ENCODE assay signal across 9 cellular contexts in the genomic region with DNA sequence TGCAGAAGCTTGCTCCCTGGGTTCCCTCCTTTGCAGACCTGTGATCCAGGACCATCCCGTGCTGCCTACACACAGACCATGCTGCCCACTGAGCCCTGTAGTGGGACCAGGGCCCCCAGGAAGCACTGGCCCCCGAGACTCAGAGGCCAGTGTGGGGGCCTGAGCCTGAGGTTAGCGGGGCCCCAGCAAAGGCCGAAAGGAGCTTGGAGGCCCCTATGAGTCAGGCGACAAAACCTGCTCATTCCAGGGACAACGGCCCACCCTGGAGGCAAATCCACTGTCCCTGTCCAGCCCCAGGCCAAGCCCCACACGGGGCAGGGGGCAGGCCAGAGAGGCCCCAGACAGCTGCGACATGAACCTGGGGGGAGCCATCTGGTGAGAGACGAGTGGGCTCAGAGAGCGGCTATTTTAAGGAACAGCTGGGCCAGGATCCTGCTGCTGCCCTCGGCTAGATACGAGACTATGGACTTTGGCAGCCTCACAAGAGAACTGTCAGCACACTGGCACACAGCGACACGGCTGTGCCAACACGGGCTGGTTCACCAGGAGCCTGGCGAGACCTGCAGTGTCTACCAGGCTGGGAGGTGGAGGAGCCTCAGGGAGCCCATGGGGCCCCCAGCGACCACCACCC.
DNase-seq lines count a peak whose midpoint lies in the region; ATAC-seq, FAIRE-seq and TF ChIP-seq lines count a peak whose summit lies in the region.
"Had no signal": no experiment of that assay in that cellular context is flagged by ENCODE, and none has a peak within 500 bp of the region (broad histone marks: within the 10 kb centered on the region; RNA-seq: fewer than 3 reads in every experiment).

No MANE protein-coding gene starts in this region.

- H3K27ac ChIP-seq in WERI-Rb-1 (peak overlapping the region; percentile 82), left ventricle myocardium inferior (replicated peaks) (peak overlapping the region; percentile 89), small intestine (ENCODE audit: low read depth in 1 of 2, low read length in 1 of 2) (no peak overlapping the region)

- H3K27ac Mint-ChIP-seq in stimulated activated effector memory CD8-positive, alpha-beta T cell treated with anti-CD3 and anti-CD28 coated beads, Interleukin-12 subunit alpha, Interleukin-12 subunit beta, amount 100 ng/mL, for 72 hours, result no peak overlapping the region

- H3K4me3 Mint-ChIP-seq in stimulated activated effector memory CD8-positive, alpha-beta T cell treated with anti-CD3 and anti-CD28 coated beads, Interleukin-12 subunit alpha, Interleukin-12 subunit beta, amount 100 ng/mL, for 72 hours, result no peak overlapping the region

- H3K4me3 ChIP-seq in WERI-Rb-1 (ENCODE audit: low read depth, low read length) (no peak overlapping the region), left ventricle myocardium inferior (peak overlapping the region; percentile 80), small intestine (ENCODE audit: low read depth in 1 of 2, low read length in 2 of 2) (no peak overlapping the region)

- 19 to 57% (median 31%) methylated on average over 17 of the region's 17 CpGs for WGBS in small intestine, 3 donors

- H3K4me1 Mint-ChIP-seq in stimulated activated effector memory CD8-positive, alpha-beta T cell treated with anti-CD3 and anti-CD28 coated beads, Interleukin-12 subunit alpha, Interleukin-12 subunit beta, amount 100 ng/mL, for 72 hours, result peaks cover 16% of the 10 kb centered on the region

- ATAC-seq in stimulated activated effector memory CD8-positive, alpha-beta T cell treated with anti-CD3 and anti-CD28 coated beads, Interleukin-12 subunit alpha, Interleukin-12 subunit beta, amount 100 ng/mL, for 72 hours, result no peak

- no peaks in the 10 kb centered on the region for H3K36me3 ChIP-seq in WERI-Rb-1
- no peaks in the 10 kb centered on the region for H3K36me3 ChIP-seq in left ventricle myocardium inferior
- no peaks in the 10 kb centered on the region for H3K36me3 ChIP-seq in small intestine (ENCODE audit: control insufficient read depth in 2 of 2, insufficient read depth in 2 of 2, low read length in 2 of 2)

- no peaks in the 10 kb centered on the region for H3K27me3 ChIP-seq in WERI-Rb-1 (ENCODE audit: insufficient read depth, low read depth, severe bottlenecking)
- peaks cover 13% of the 10 kb centered on the region for H3K27me3 ChIP-seq in left ventricle myocardium inferior (ENCODE audit: low read depth)
- peaks cover 0 to 3% of the 10 kb centered on the region in 2 donors for H3K27me3 ChIP-seq in small intestine (ENCODE audit: control insufficient read depth in 2 of 2, insufficient read depth in 2 of 2, low read length in 2 of 2)

- no peaks in the 10 kb centered on the region for H3K36me3 Mint-ChIP-seq in stimulated activated effector memory CD8-positive, alpha-beta T cell treated with anti-CD3 and anti-CD28 coated beads, Interleukin-12 subunit alpha, Interleukin-12 subunit beta, amount 100 ng/mL, for 72 hours

- DNase-seq in DMS 273 (lab: John Stamatoyannopoulos, UW; ENCODE audit: unreplicated experiment), result peak; percentile 73
- DNase-seq in DMS 273 treated with DMSO at 0.1 percent for 48 hours (lab: John Stamatoyannopoulos, UW), result no peak
- DNase-seq in WERI-Rb-1, result peak; percentile 27
- DNase-seq in left ventricle myocardium inferior, result peak; percentile 65
- DNase-seq in small intestine, result peak; percentile 77
- no peak for DNase-seq in UCSD-AML1 (lab: John Stamatoyannopoulos, UW; ENCODE audit: unreplicated experiment)
- DNase-seq in effector CD4-positive, alpha-beta T cell, result no peak
- DNase-seq in stimulated activated effector memory CD8-positive, alpha-beta T cell treated with anti-CD3 and anti-CD28 coated beads, Interleukin-12 subunit alpha, Interleukin-12 subunit beta, amount 100 ng/mL, for 72 hours (ENCODE audit: low spot score in 2 of 2), result no peak

- no peak for FAIRE-seq in small intestine (lab: Jason Lieb, UNC)
- FAIRE-seq: A204.1 had no signal

- H3K4me1 ChIP-seq in left ventricle myocardium inferior (peaks cover 47% of the 10 kb centered on the region), small intestine (ENCODE audit: control insufficient read depth in 2 of 2, insufficient read depth in 1 of 2, low read depth in 1 of 2, low read length in 1 of 2) (peaks cover 0 to 7% of the 10 kb centered on the region in 2 donors)

- TF ChIP-seq CTCF in WERI-Rb-1 (IDR thresholded peaks at IDR 0.05; ENCODE audit: low read depth, low read length), result no peak
- TF ChIP-seq CTCF in left ventricle myocardium inferior (IDR thresholded peaks at IDR 0.05; ENCODE audit: borderline replicate concordance), result no peak

- intact Hi-C loops in left ventricle myocardium inferior (cut with micrococcal nuclease), result no loop called here

- H3K9me3 ChIP-seq in WERI-Rb-1 (ENCODE audit: severe bottlenecking) (no peaks in the 10 kb centered on the region), left ventricle myocardium inferior (replicated peaks) (no peaks in the 10 kb centered on the region), small intestine (ENCODE audit: control insufficient read depth, low read depth) (no peaks in the 10 kb centered on the region)

- no peaks in the 10 kb centered on the region for H3K9me3 Mint-ChIP-seq in stimulated activated effector memory CD8-positive, alpha-beta T cell treated with anti-CD3 and anti-CD28 coated beads, Interleukin-12 subunit alpha, Interleukin-12 subunit beta, amount 100 ng/mL, for 72 hours

Comparison
In these comparisons a context has a peak if more than half of its experiments do, and no peak if none do; other contexts are left out.
1. DNase-seq: peak in DMS 273 (single experiment), WERI-Rb-1 (single experiment), left ventricle myocardium inferior (single experiment) and small intestine (single experiment); none in DMS 273 treated with DMSO at 0.1 percent for 48 hours (single experiment), UCSD-AML1 (single experiment), effector CD4-positive, alpha-beta T cell (single experiment) and stimulated activated effector memory CD8-positive, alpha-beta T cell treated with anti-CD3 and anti-CD28 coated beads, Interleukin-12 subunit alpha, Interleukin-12 subunit beta, amount 100 ng/mL, for 72 hours (0 of 2).
2. H3K27ac ChIP-seq: peak in WERI-Rb-1 (single experiment) and left ventricle myocardium inferior (single experiment); none in small intestine (0 of 2).